19 cellular contexts compared by ENCODE assay signal in genomic region chr5:6708814-6709213, GRCh38. TPM values are rescaled to one million over a fixed set of nuclear protein-coding genes. Genes with fewer than 3 reads are reported as not detected.
DNase-seq lines count a peak whose midpoint lies in the region; ATAC-seq, FAIRE-seq and TF ChIP-seq lines count a peak whose summit lies in the region.
"Had no signal": no experiment of that assay in that cellular context is flagged by ENCODE, and none has a peak within 500 bp of the region (broad histone marks: within the 10 kb centered on the region; RNA-seq: fewer than 3 reads in every experiment).

No MANE protein-coding gene starts in this region.

- WGBS in HepG2 (ENCODE audit: low lambda C conversion rate), result 13% methylated on average over 1 of the region's 1 CpG
- 71% methylated on average over 1 of the region's 1 CpG for WGBS in right lobe of liver (ENCODE audit: insufficient coverage, low coverage, low lambda C conversion rate, missing lambda C conversion rate)
- 77 to 88% methylated on average over 1 of the region's 1 CpG for WGBS in lower leg skin, 2 donors

- no peaks in the 10 kb centered on the region for H3K9me3 ChIP-seq in HepG2 (ENCODE audit: low read length)
- no peaks in the 10 kb centered on the region for H3K9me3 ChIP-seq in right lobe of liver

- H3K4me3 ChIP-seq in HepG2 (replicated peaks in 1 of 3; ENCODE audit: insufficient read depth in 1 of 3, low read depth in 2 of 3, low read length in 3 of 3) (no peak overlapping the region), right lobe of liver (no peak overlapping the region), lower leg skin (ENCODE audit: low read depth, poor library complexity, severe bottlenecking) (no peak overlapping the region)

- DNase-seq in HepG2 (ENCODE audit: low spot score) (no peak), right lobe of liver (no peak), NCI-H774 (lab: John Stamatoyannopoulos, UW) (peak; percentile 25), kidney tubule cell (ENCODE audit: low spot score) (peak; percentile 87), natural killer cell (no peak), NCI-H2227 (lab: John Stamatoyannopoulos, UW; ENCODE audit: unreplicated experiment) (no peak), lower leg skin (ENCODE audit: low spot score in 2 of 2) (no peak)
- DNase-seq: activated CD4-positive, alpha-beta T cell treated with anti-CD3 and anti-CD28 coated beads for 1 hour; activated naive CD4-positive, alpha-beta T cell treated with anti-CD3 and anti-CD28 coated beads, Interleukin-2, amount 50 U/mL, for 16 hours; DMS 273 treated with DMSO at 0.1 percent for 48 hours; NCI-H1048; NCI-H2029; substantia nigra had no signal

- H3K9ac ChIP-seq in HepG2 (ENCODE audit: insufficient read depth, low read depth, low read length), result no peak overlapping the region
- H3K9ac ChIP-seq: KMS-11 had no signal

- peak; percentile 3; the same call in 1 of the 3 replicates for ATAC-seq in HepG2
- ATAC-seq in right lobe of liver, result no peak
- no peak for ATAC-seq in natural killer cell

- no peak for TF ChIP-seq EP300 in HepG2 (IDR thresholded peaks at IDR 0.05; ENCODE audit: low read depth in 2 of 2, low read length in 2 of 2)
- TF ChIP-seq EP300 in HepG2 (CRISPR knock-in tag; IDR thresholded peaks at IDR 0.05; ENCODE audit: borderline replicate concordance), result no peak

- intact Hi-C loops in HepG2 (cut with micrococcal nuclease; ENCODE audit: unreplicated experiment), result no loop called here
- intact Hi-C loops in right lobe of liver (cut with DNase I), result loop anchor here in 1 of 2 donors (10.0 kb wide), 1 partner anchor 74 kb away; the partner anchor contains the start of genes NSUN2 and SRD5A1
- intact Hi-C loops in natural killer cell (cut with micrococcal nuclease), result no loop called here
- intact Hi-C loops in lower leg skin (cut with DNase I; ENCODE audit: low total_unique reads), result loop anchor here (5.0 kb wide), 1 partner anchor 72 kb away; no protein-coding TSS in a partner anchor

- CTCF ChIA-PET in HepG2 (lab: Yijun Ruan, JAX; ENCODE audit: low intra/inter-chr PET ratio, low total read pairs), result no interaction called here

- H3K4me1 Mint-ChIP-seq in natural killer cell, result peaks cover 8 to 15% of the 10 kb centered on the region in 2 donors

- no peak for FAIRE-seq in HepG2 (lab: Jason Lieb, UNC)
- FAIRE-seq: G401.6, urothelium cell line had no signal

- BruUV-seq in HepG2 (replicated peaks; lab: Mats Ljungman, UMichigan), result no TSS peak

- TF ChIP-seq RAD21 in HepG2 (CRISPR knock-in tag; IDR thresholded peaks at IDR 0.05), result no peak

- H3K79me2 ChIP-seq in HepG2 (ENCODE audit: insufficient read depth, low read length), result no peaks in the 10 kb centered on the region

- H3K36me3 Mint-ChIP-seq in natural killer cell, result no peaks in the 10 kb centered on the region
- H3K36me3 Mint-ChIP-seq: mesothelial cell of epicardium had no signal

- no peaks in the 10 kb centered on the region for H4K20me1 ChIP-seq in HepG2 (ENCODE audit: insufficient read depth, low read length)

- H3K27me3 Mint-ChIP-seq in natural killer cell (ENCODE audit: low read depth in 2 of 2), result peaks cover 7 to 17% of the 10 kb centered on the region in 2 donors

- H3K36me3 ChIP-seq in HepG2 (replicated peaks in 1 of 2; ENCODE audit: control insufficient read depth in 1 of 2, insufficient read depth in 2 of 2, low read length in 2 of 2), result no peaks in the 10 kb centered on the region
- H3K36me3 ChIP-seq in right lobe of liver, result no peaks in the 10 kb centered on the region

- no peak overlapping the region for H2AFZ ChIP-seq in HepG2 (ENCODE audit: low read length)

- TF ChIP-seq CTCF in HepG2 (CRISPR knock-in tag; IDR thresholded peaks at IDR 0.05), result no peak
- TF ChIP-seq CTCF in right lobe of liver (IDR thresholded peaks at IDR 0.05), result no peak
- TF ChIP-seq CTCF in natural killer cell (IDR thresholded peaks at IDR 0.05), result no peak
- no peak for TF ChIP-seq CTCF in lower leg skin (IDR thresholded peaks at IDR 0.05)

- H3K4me1 ChIP-seq in HepG2 (ENCODE audit: insufficient read depth, low read length), result peaks cover 28% of the 10 kb centered on the region
- peaks cover 0 to 7% (median 0%) of the 10 kb centered on the region in 4 donors for H3K4me1 ChIP-seq in right lobe of liver

- H3K9me3 Mint-ChIP-seq in natural killer cell, result no peaks in the 10 kb centered on the region
- H3K9me3 Mint-ChIP-seq: mesothelial cell of epicardium, nephron had no signal

- H3K27ac ChIP-seq in HepG2 (ENCODE audit: extremely low read length, insufficient read depth, low read length) (no peak overlapping the region), right lobe of liver (no peak overlapping the region)
- H3K27ac ChIP-seq: KMS-11 had no signal

- H3K4me3 Mint-ChIP-seq in natural killer cell, result no peak overlapping the region
- H3K4me3 Mint-ChIP-seq: dendritic cell treated with granulocyte-macrophage colony-stimulating factor and Interleukin-4, amounts not matched to agents 40 ng/mL and 50 ng/mL, for 4 days; mesothelial cell of epicardium; nephron had no signal

- in situ Hi-C loops in HepG2 (cut with HindIII; ENCODE audit: extremely low pct_ligation_motif_present, low pct_unique_long_range_greater_than_20kb), result no loop called here

- TF ChIP-seq POLR2A in HepG2 (IDR thresholded peaks at IDR 0.05; ENCODE audit: insufficient read depth in 1 of 2, low read depth in 2 of 2, low read length in 2 of 2), result no peak
- TF ChIP-seq POLR2A in right lobe of liver (IDR thresholded peaks at IDR 0.05), result no peak
- TF ChIP-seq POLR2A in lower leg skin (IDR thresholded peaks at IDR 0.05), result no peak

- H3K27me3 ChIP-seq in HepG2 (ENCODE audit: control insufficient read depth in 1 of 2, insufficient read depth in 2 of 2, low read length in 2 of 2), result peaks cover 0 to 25% of the 10 kb centered on the region in 2 experiments; a peak in 4 of 5 replicates
- H3K27me3 ChIP-seq in right lobe of liver, result no peaks in the 10 kb centered on the region

- POLR2A ChIA-PET in HepG2 (lab: Yijun Ruan, JAX), result interaction anchor here (1.0 kb wide), 1 partner anchor 76 kb away, joined by 4 read pairs; the partner anchor contains the start of genes NSUN2 and SRD5A1

- H3K27ac Mint-ChIP-seq in natural killer cell, result no peak overlapping the region
- H3K27ac Mint-ChIP-seq: dendritic cell treated with granulocyte-macrophage colony-stimulating factor and Interleukin-4, amounts not matched to agents 40 ng/mL and 50 ng/mL, for 4 days; mesothelial cell of epicardium; nephron had no signal

- no peak overlapping the region for H3K4me2 ChIP-seq in HepG2 (ENCODE audit: low read depth, low read length)
- H3K4me2 ChIP-seq: KMS-11 had no signal

TF ChIP-seq in HepG2, 621 proteins besides CTCF, POLR2A, EP300 and RAD21:
- 0 out of 2 replicates have a peak, but pooled peaks have one; percentile 12 for TF ChIP-seq MAFF (IDR thresholded peaks at IDR 0.05; ENCODE audit: low read depth, low read length)
- TF ChIP-seq ZNF260 (CRISPR knock-in tag; IDR thresholded peaks at IDR 0.05; ENCODE audit: borderline replicate concordance, low read depth), result no peak
- 0 out of 2 replicates have a peak, but pooled peaks have one; percentile 32 for TF ChIP-seq SAP130 (CRISPR knock-in tag; IDR thresholded peaks at IDR 0.05; ENCODE audit: low read depth)
- TF ChIP-seq ZNF839 (CRISPR knock-in tag; IDR thresholded peaks at IDR 0.05; ENCODE audit: borderline replicate concordance), result no peak
- TF ChIP-seq TFAP4 (IDR thresholded peaks at IDR 0.05; ENCODE audit: borderline replicate concordance, low read depth), result peak; percentile 93
- TF ChIP-seq NCOA1 (CRISPR knock-in tag; IDR thresholded peaks at IDR 0.05), result no peak
TF ChIP-seq in HepG2: peak in this region for 3.

RNA-seq across cellular contexts. Expression of gene TENT4A, which starts 4.4 kb away (rescaled TPM):
- total RNA-seq in HepG2 (2016; rRNA removed; fragmentation: Illumina TruSeq; extraction: Trizol) (7.7 and 13.3 TPM in 2 replicates), right lobe of liver (10 to 100 TPM in 4 of 6 experiments, 1 to 10 TPM in 2; 8.5 to 23.1 (median 13.2) TPM), natural killer cell (10 to 100 TPM; 36.0 to 65.6 (median 44.9) TPM), lower leg skin (10 to 100 TPM; 12.9 to 51.6 (median 21.6) TPM)
- 16.7 and 22.2 TPM in 2 replicates for total RNA-seq in HepG2 (2016; cell fraction: cytosol; rRNA removed; fragmentation: Illumina TruSeq; extraction: Trizol; ENCODE audit: low read depth)
- total RNA-seq in HepG2 (2016; cell fraction: insoluble cytoplasmic fraction; rRNA removed; fragmentation: Illumina TruSeq; extraction: Trizol), result 6.3 and 11.6 TPM in 2 replicates
- 9.3 and 11.2 TPM in 2 replicates for total RNA-seq in HepG2 (2016; cell fraction: membrane; rRNA removed; fragmentation: Illumina TruSeq; extraction: Trizol)
- total RNA-seq in HepG2 (2016; cell fraction: nucleus; rRNA removed; fragmentation: Illumina TruSeq; extraction: Trizol), result 36.2 and 43.2 TPM in 2 replicates
- polyA plus RNA-seq in HepG2 (2011; rRNA removed), result 6.0 and 6.3 TPM in 2 replicates
- polyA plus RNA-seq in HepG2 (2011; cell fraction: cytosol; rRNA removed), result 3.2 TPM in 2 replicates
- polyA plus RNA-seq in HepG2 (2011; cell fraction: nucleus; rRNA removed), result 38.9 and 57.3 TPM in 2 replicates
- polyA plus RNA-seq in HepG2 (2012), result 17.0 and 17.9 TPM in 2 replicates
- polyA plus RNA-seq in HepG2 (2016; cell fraction: cytosol; fragmentation: Illumina TruSeq; extraction: Trizol; ENCODE audit: low read depth), result 0.76 and 1.1 TPM in 2 replicates
- polyA plus RNA-seq in HepG2 (2016; cell fraction: insoluble cytoplasmic fraction; fragmentation: Illumina TruSeq; extraction: Trizol; ENCODE audit: low read depth), result 7.6 and 11.0 TPM in 2 replicates
- polyA plus RNA-seq in HepG2 (2016; cell fraction: membrane; fragmentation: Illumina TruSeq; extraction: Trizol; ENCODE audit: low read depth), result 3.0 TPM in 2 replicates
- polyA plus RNA-seq in HepG2 (2016; cell fraction: nucleus; fragmentation: Illumina TruSeq; extraction: Trizol; ENCODE audit: insufficient read depth, low read depth), result 55.5 and 57.3 TPM in 2 replicates
- polyA minus RNA-seq in HepG2 (2011; rRNA and poly(A)+ RNA removed; ENCODE audit: low replicate concordance), result 15.3 and 47.0 TPM in 2 replicates
- polyA minus RNA-seq in HepG2 (2011; cell fraction: cytosol; rRNA and poly(A)+ RNA removed), result 5.4 and 6.3 TPM in 2 replicates
- 44.4 and 60.9 TPM in 2 replicates for polyA minus RNA-seq in HepG2 (2011; cell fraction: nucleus; rRNA and poly(A)+ RNA removed)

Comparison
In these comparisons a context has a peak if more than half of its experiments do, and no peak if none do; other contexts are left out.
1. DNase-seq: peak in NCI-H774 (single experiment) and kidney tubule cell (single experiment); none in HepG2 (single experiment), right lobe of liver (0 of 3), natural killer cell (single experiment), NCI-H2227 (single experiment) and lower leg skin (0 of 2).